Comparison of ENCODE assay signal across 8 cellular contexts in genomic region chr17:21573961-21574610, GRCh38.
A peak's percentile ranks its signal among the peaks of the same experiment; 100 is the strongest.
DNase-seq lines count a peak whose midpoint lies in the region; ATAC-seq and TF ChIP-seq lines count a peak whose summit lies in the region.

No MANE protein-coding gene starts in this region.

- H3K36me3 Mint-ChIP-seq in T-cell, result no peaks in the 10 kb centered on the region

- TF ChIP-seq POLR2A in upper lobe of left lung (IDR thresholded peaks at IDR 0.05), result no peak

- peaks cover 6 to 16% (median 7%) of the 10 kb centered on the region in 3 donors for H3K4me1 Mint-ChIP-seq in T-cell

- H3K4me3 Mint-ChIP-seq in T-cell, result peak overlapping the region; percentile 50 to 78 (median 52)

- H3K27ac ChIP-seq in coronary artery (no peak overlapping the region), muscle layer of colon (ENCODE audit: low read depth, low read length) (no peak overlapping the region), upper lobe of left lung (no peak overlapping the region)

- H3K4me3 ChIP-seq in coronary artery (peak overlapping the region; percentile 65), muscle layer of colon (ENCODE audit: low read depth in 1 of 2, low read length in 2 of 2) (peak overlapping the region; percentile 46 to 71), upper lobe of left lung (peak overlapping the region in 3 of 4 donors; percentile 13 to 50 (median 39))

- TF ChIP-seq EP300 in upper lobe of left lung (IDR thresholded peaks at IDR 0.05), result no peak

- peak; percentile 73 for DNase-seq in AG20443 (ENCODE audit: low spot score)
- peak in 28 of 34 experiments; percentile 7 to 63 (median 32) for DNase-seq in T-cell
- DNase-seq in coronary artery (ENCODE audit: low spot score), result no peak
- peak in 1 of 2 donors; percentile 75 for DNase-seq in upper lobe of left lung
- no peak for DNase-seq in GM19238 (ENCODE audit: insufficient read length, low spot score)

- peaks cover 0 to 4% (median 0%) of the 10 kb centered on the region in 3 donors for H3K9me3 Mint-ChIP-seq in T-cell

- H3K27me3 ChIP-seq in muscle layer of colon (ENCODE audit: control insufficient read depth in 1 of 2, insufficient read depth in 2 of 2, low read length in 2 of 2) (no peaks in the 10 kb centered on the region), upper lobe of left lung (no peaks in the 10 kb centered on the region)

- peaks cover 12 to 19% of the 10 kb centered on the region in 2 donors for H3K27me3 Mint-ChIP-seq in T-cell

- H3K9me3 ChIP-seq in muscle layer of colon (ENCODE audit: low read length) (no peaks in the 10 kb centered on the region), upper lobe of left lung (no peaks in the 10 kb centered on the region)

- H3K9ac ChIP-seq in muscle layer of colon (ENCODE audit: low read length), result no peak overlapping the region

- no peak for TF ChIP-seq CTCF in coronary artery (IDR thresholded peaks at IDR 0.05)
- no peak for TF ChIP-seq CTCF in upper lobe of left lung (IDR thresholded peaks at IDR 0.05)

- CTCF ChIA-PET in T-cell (lab: Charles Lee), result no interaction called here

- no peaks in the 10 kb centered on the region for H3K4me1 ChIP-seq in muscle layer of colon (ENCODE audit: insufficient read depth, low read length)
- no peaks in the 10 kb centered on the region for H3K4me1 ChIP-seq in upper lobe of left lung

- H3K36me3 ChIP-seq in muscle layer of colon (ENCODE audit: insufficient read depth, low read length), result no peaks in the 10 kb centered on the region
- no peaks in the 10 kb centered on the region for H3K36me3 ChIP-seq in upper lobe of left lung

- peak; percentile 43 to 93 (median 59) for ATAC-seq in T-cell (replicated peaks in 1 of 4)
- ATAC-seq in upper lobe of left lung (ENCODE audit: low FRiP score in 2 of 2), result peak; percentile 53 to 87
- no peak for ATAC-seq in GM18867 (IDR thresholded peaks at IDR 0.05; ENCODE audit: unreplicated experiment)
- ATAC-seq in HG02884 (IDR thresholded peaks at IDR 0.05; ENCODE audit: unreplicated experiment), result no peak

- 46 to 54% methylated on average over 7 to 32 of the region's 39 CpGs for WGBS in upper lobe of left lung, 2 donors

- H3K27ac Mint-ChIP-seq in T-cell, result no peak overlapping the region

- POLR2A ChIA-PET in T-cell (lab: Charles Lee), result no interaction called here

Comparison
In these comparisons a context has a peak if more than half of its experiments do, and no peak if none do; other contexts are left out.
1. DNase-seq: peak in AG20443 (single experiment) and T-cell (28 of 34); none in coronary artery (single experiment) and GM19238 (single experiment).
2. ATAC-seq: peak in T-cell (4 of 4) and upper lobe of left lung (2 of 2); none in GM18867 (single experiment) and HG02884 (single experiment).
3. Peak in every context shown above with its lines, with median percentiles within 50 percentile points of each other: H3K4me3 ChIP-seq.